17 cellular contexts compared by ENCODE assay signal in the genomic region with DNA sequence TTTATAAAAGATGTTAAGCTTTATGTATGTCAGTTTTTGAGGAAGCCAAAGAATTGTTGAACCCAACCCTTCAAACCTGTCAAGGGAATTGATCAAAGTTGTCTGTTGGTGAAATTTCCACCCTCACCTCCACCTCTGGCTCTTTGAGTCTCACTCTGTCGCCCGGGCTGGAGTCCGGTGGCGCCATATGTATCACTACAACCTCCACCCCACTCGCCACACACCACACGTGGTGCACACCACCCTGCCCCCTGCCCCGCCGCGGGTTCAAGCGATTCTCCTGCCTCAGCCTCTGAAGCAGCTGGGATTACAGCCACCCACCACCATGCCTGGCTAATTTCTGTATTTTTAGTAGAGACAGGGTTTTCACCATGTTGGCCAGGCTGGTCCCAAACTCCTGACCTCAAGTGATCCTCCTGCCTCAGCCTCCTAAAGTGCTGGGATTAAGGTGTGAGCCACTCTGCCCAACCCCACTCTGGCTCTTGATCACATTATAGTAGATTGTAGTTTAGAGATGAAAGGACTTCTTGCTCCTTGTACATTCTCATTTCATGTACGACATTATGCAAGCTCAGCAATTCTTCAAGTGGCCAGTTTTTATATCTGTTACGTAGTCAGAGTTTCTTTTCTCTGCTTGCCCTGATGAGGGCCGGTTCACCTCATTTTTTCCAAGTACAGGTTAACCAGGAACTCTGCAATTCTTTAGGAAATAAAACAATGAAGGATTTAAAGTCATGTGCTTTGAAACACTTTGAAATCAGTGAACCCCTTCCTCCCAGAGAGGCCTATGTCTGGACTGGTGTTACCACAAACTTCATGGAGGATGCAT.
"Had no signal": no experiment of that assay in that cellular context is flagged by ENCODE, and none has a peak within 500 bp of the region (broad histone marks: within the 10 kb centered on the region; RNA-seq: fewer than 3 reads in every experiment).

No MANE protein-coding gene starts in this region.

- H3K4me1 ChIP-seq: colonic mucosa had no signal

- H3K9me3 Mint-ChIP-seq: activated CD8-positive, alpha-beta T cell treated with anti-CD3 and anti-CD28 coated beads for 36 hours; activated naive CD8-positive, alpha-beta T cell treated with anti-CD3 and anti-CD28 coated beads, Interleukin-2, amount 50 U/mL, for 24 hours; activated T-helper 1 cell treated with anti-CD3 and anti-CD28 coated beads, Interleukin-12 subunit alpha, Interleukin-12 subunit beta, Interleukin-2, Interleukin-4 antibody, amounts not matched to agents 30 ng/mL and 10 ng/mL and 1 ng/mL, durations not matched to agents 14 hours and 24 hours and 36 hours; memory B cell; stimulated activated memory B cell treated with anti-CD40 and anti-IgM and Interleukin-4, amounts not matched to agents 10 μg/mL and 1 μg/mL and 100 μg/mL, for 72 hours had no signal

- H3K27me3 ChIP-seq: ascending aorta, tibial artery had no signal

- H3K9me3 ChIP-seq: ascending aorta, colonic mucosa, left lung, tibial artery had no signal

- DNase-seq: activated CD4-positive, alpha-beta T cell treated with anti-CD3 and anti-CD28 coated beads for 36 hours; activated CD8-positive, alpha-beta memory T cell treated with anti-CD3 and anti-CD28 coated beads, Interleukin-2, amount 50 U/mL, for 4 hours; activated CD8-positive, alpha-beta T cell treated with anti-CD3 and anti-CD28 coated beads for 36 hours; activated naive CD4-positive, alpha-beta T cell treated with Interleukin-2 at 50 U/mL for 16 hours; activated naive CD8-positive, alpha-beta T cell treated with anti-CD3 and anti-CD28 coated beads, Interleukin-2, amount 50 U/mL, for 24 hours; colonic mucosa; foreskin melanocyte; left lung; small intestine; T-helper 9 cell; tibial artery had no signal

- H3K4me3 Mint-ChIP-seq: activated CD4-positive, alpha-beta T cell treated with anti-CD3 and anti-CD28 coated beads for 36 hours; activated CD8-positive, alpha-beta T cell treated with anti-CD3 and anti-CD28 coated beads for 36 hours; activated naive CD8-positive, alpha-beta T cell treated with anti-CD3 and anti-CD28 coated beads, Interleukin-2, amount 50 U/mL, for 24 hours; activated T-helper 1 cell treated with anti-CD3 and anti-CD28 coated beads, Interleukin-12 subunit alpha, Interleukin-12 subunit beta, Interleukin-2, Interleukin-4 antibody, amounts not matched to agents 30 ng/mL and 10 ng/mL and 1 ng/mL, durations not matched to agents 14 hours and 24 hours and 36 hours; memory B cell; stimulated activated memory B cell treated with anti-CD40 and anti-IgM and Interleukin-4, amounts not matched to agents 10 μg/mL and 1 μg/mL and 100 μg/mL, for 72 hours had no signal

- H3K4me3 ChIP-seq: ascending aorta, colonic mucosa, left lung, tibial artery had no signal

- ATAC-seq: activated CD4-positive, alpha-beta T cell treated with anti-CD3 and anti-CD28 coated beads for 36 hours; activated CD8-positive, alpha-beta T cell treated with anti-CD3 and anti-CD28 coated beads for 36 hours; activated naive CD8-positive, alpha-beta T cell treated with anti-CD3 and anti-CD28 coated beads, Interleukin-2, amount 50 U/mL, for 24 hours; stimulated activated memory B cell treated with anti-CD40 and anti-IgM and Interleukin-4, amounts not matched to agents 10 μg/mL and 1 μg/mL and 100 μg/mL, for 72 hours had no signal

- H3K27ac ChIP-seq: ascending aorta, colonic mucosa, left lung, tibial artery had no signal

- H3K36me3 Mint-ChIP-seq: memory B cell; stimulated activated memory B cell treated with anti-CD40 and anti-IgM and Interleukin-4, amounts not matched to agents 10 μg/mL and 1 μg/mL and 100 μg/mL, for 72 hours had no signal

- FAIRE-seq: endothelial cell of umbilical vein, islet of Langerhans, small intestine had no signal

- H3K27ac Mint-ChIP-seq: activated CD4-positive, alpha-beta T cell treated with anti-CD3 and anti-CD28 coated beads for 36 hours; activated CD8-positive, alpha-beta T cell treated with anti-CD3 and anti-CD28 coated beads for 36 hours; activated naive CD8-positive, alpha-beta T cell treated with anti-CD3 and anti-CD28 coated beads, Interleukin-2, amount 50 U/mL, for 24 hours; activated T-helper 1 cell treated with anti-CD3 and anti-CD28 coated beads, Interleukin-12 subunit alpha, Interleukin-12 subunit beta, Interleukin-2, Interleukin-4 antibody, amounts not matched to agents 30 ng/mL and 10 ng/mL and 1 ng/mL, durations not matched to agents 14 hours and 24 hours and 36 hours; memory B cell; stimulated activated memory B cell treated with anti-CD40 and anti-IgM and Interleukin-4, amounts not matched to agents 10 μg/mL and 1 μg/mL and 100 μg/mL, for 72 hours had no signal

- H3K36me3 ChIP-seq: colonic mucosa, left lung had no signal
